ENCODE assay signal across 8 cellular contexts in the genomic region with DNA sequence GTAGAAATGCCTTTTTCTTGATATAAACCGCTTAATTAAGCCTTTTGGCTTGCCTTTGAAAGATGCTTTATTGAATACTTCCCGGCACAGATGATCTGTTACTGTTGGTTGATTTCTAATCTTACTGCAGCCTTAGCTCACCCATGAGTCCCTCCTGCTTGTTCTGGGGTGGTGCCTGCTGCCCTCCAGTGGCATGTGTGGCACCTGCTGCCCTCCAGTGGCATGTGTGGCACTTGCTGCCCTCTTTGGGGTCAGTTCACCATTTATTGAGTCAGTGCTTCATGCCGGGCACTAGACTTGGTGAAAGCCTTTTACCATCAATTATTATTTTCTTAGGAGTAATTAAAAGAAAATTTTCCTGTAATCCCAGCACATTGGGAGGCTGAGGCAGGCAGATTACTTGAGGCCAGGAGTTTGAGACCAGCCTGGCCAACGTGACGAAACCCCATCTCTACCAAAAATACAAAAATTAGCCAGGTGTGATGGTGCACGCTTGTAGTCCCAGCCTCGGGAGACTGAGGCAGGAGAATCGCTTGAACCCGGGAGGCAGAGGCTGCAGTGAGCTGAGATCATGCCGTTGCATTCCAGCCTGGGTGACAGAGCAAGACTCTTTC. TPM values are rescaled to one million over a fixed set of nuclear protein-coding genes. Genes with fewer than 3 reads are reported as not detected.
DNase-seq lines count a peak whose midpoint lies in the region; ATAC-seq, FAIRE-seq and TF ChIP-seq lines count a peak whose summit lies in the region.

No MANE protein-coding gene starts in this region.

- in situ Hi-C loops in T47D (cut with HindIII; ENCODE audit: low pct_unique_long_range_greater_than_20kb, low sequenced_read_pairs): no loop called here

- peak overlapping the region; percentile 97 for H3K4me2 ChIP-seq in keratinocyte (ENCODE audit: control insufficient read depth, extremely low read depth, insufficient read depth, low read depth, low read length)

- H3K79me2 ChIP-seq in keratinocyte (ENCODE audit: control insufficient read depth, insufficient read depth, low read length): peaks cover 2% of the 10 kb centered on the region

- no peaks in the 10 kb centered on the region for H4K20me1 ChIP-seq in keratinocyte (ENCODE audit: control insufficient read depth, extremely low read depth, insufficient read depth, low read length)

- no peaks in the 10 kb centered on the region for H3K27me3 ChIP-seq in WERI-Rb-1 (ENCODE audit: insufficient read depth, low read depth, severe bottlenecking)
- H3K27me3 ChIP-seq in keratinocyte (ENCODE audit: control insufficient read depth, extremely low read depth, insufficient read depth, low read length): no peaks in the 10 kb centered on the region

- no peaks in the 10 kb centered on the region for H3K9me3 ChIP-seq in WERI-Rb-1 (ENCODE audit: severe bottlenecking)
- no peaks in the 10 kb centered on the region for H3K9me3 ChIP-seq in keratinocyte (ENCODE audit: control insufficient read depth, low read depth, low read length)

- dilution Hi-C loops in keratinocyte (cut with MboI; ENCODE audit: extremely low pct_ligation_motif_present, low sequenced_read_pairs): no loop called here

- H2AFZ ChIP-seq in keratinocyte (ENCODE audit: control insufficient read depth, low read length): no peak overlapping the region

- DNase-seq in NCI-H2081 (lab: John Stamatoyannopoulos, UW): peak; percentile 15 to 37
- DNase-seq in NCI-H2081 treated with DMSO at 0.1 percent for 48 hours (lab: John Stamatoyannopoulos, UW): no peak
- peak; percentile 12 for DNase-seq in NCI-H2029 treated with DMSO at 0.1 percent for 48 hours (lab: John Stamatoyannopoulos, UW)
- DNase-seq in WERI-Rb-1: peak; percentile 94
- DNase-seq in T47D (ENCODE audit: low read depth in 1 of 2, low spot score in 1 of 2): peak; percentile 66 to 78
- no peak for DNase-seq in keratinocyte (ENCODE audit: low read depth, low spot score)
- peak; percentile 61 to 69 for DNase-seq in stimulated activated CD4-positive, alpha-beta T cell treated with anti-CD3 and anti-CD28 coated beads, Interleukin-1b, Interleukin-23, amount 100 ng/mL, for 4 hours (ENCODE audit: low read depth in 2 of 2)

- H3K36me3 ChIP-seq in WERI-Rb-1: peaks cover 14% of the 10 kb centered on the region
- peaks cover 3 to 12% of the 10 kb centered on the region in 2 experiments for H3K36me3 ChIP-seq in keratinocyte (ENCODE audit: control insufficient read depth in 2 of 2, extremely low read depth in 1 of 2, insufficient read depth in 2 of 2, low read length in 2 of 2)

- TF ChIP-seq CTCF in WERI-Rb-1 (IDR thresholded peaks at IDR 0.05; ENCODE audit: low read depth, low read length) (peak; percentile 96), keratinocyte (optimal IDR thresholded peaks at IDR 0.05 in 1 of 3, IDR thresholded peaks at IDR 0.05 in 1 of 3, conservative IDR thresholded peaks at IDR 0.05 in 1 of 3; ENCODE audit: extremely low read depth in 1 of 3, insufficient read depth in 2 of 3, low read length in 3 of 3) (peak; percentile 90 to 99 (median 95))

- no peaks in the 10 kb centered on the region for H3K9me1 ChIP-seq in keratinocyte (ENCODE audit: control insufficient read depth, extremely low read depth, insufficient read depth, low read length)

- no peak for FAIRE-seq in keratinocyte (lab: Jason Lieb, UNC)

- H3K27ac ChIP-seq in WERI-Rb-1 (peak overlapping the region; percentile 99), keratinocyte (ENCODE audit: control insufficient read depth, insufficient read depth, low read length) (peak overlapping the region; percentile 69)

- no peak for ATAC-seq in GM21786 (IDR thresholded peaks at IDR 0.05; ENCODE audit: unreplicated experiment)

- no peak overlapping the region for H3K9ac ChIP-seq in keratinocyte (ENCODE audit: control insufficient read depth, extremely low read depth, insufficient read depth, low read length)

- H3K4me1 ChIP-seq in keratinocyte (ENCODE audit: control insufficient read depth, extremely low read depth, insufficient read depth, low read length): peaks cover 32% of the 10 kb centered on the region

- H3K4me3 ChIP-seq in WERI-Rb-1 (ENCODE audit: low read depth, low read length): no peak overlapping the region
- H3K4me3 ChIP-seq in keratinocyte (ENCODE audit: control insufficient read depth in 2 of 3, extremely low read depth in 1 of 3, insufficient read depth in 2 of 3, low read depth in 1 of 3, low read length in 3 of 3): no peak overlapping the region

RNA-seq across cellular contexts. Expression of gene ADARB1, which starts 54.3 kb away (rescaled TPM):
- polyA plus RNA-seq in keratinocyte: 10.9 to 13.5 TPM (median 13.0 TPM) in 3 replicates
- 7.1 TPM for polyA plus RNA-seq in keratinocyte (2011; ENCODE audit: low read depth)
- 9.4 and 10.5 TPM in 2 replicates for polyA plus RNA-seq in keratinocyte (2011; cell fraction: cytosol; rRNA removed)
- polyA plus RNA-seq in keratinocyte (2011; cell fraction: nucleus; rRNA removed): 27.9 and 35.6 TPM in 2 replicates
- polyA plus RNA-seq in keratinocyte (2012; ENCODE audit: low replicate concordance): 7.8 and 19.4 TPM in 2 replicates
- polyA minus RNA-seq in keratinocyte: 15.5 to 39.2 TPM (median 19.8 TPM) in 3 replicates
- 10.0 TPM for polyA minus RNA-seq in keratinocyte (2011; cell fraction: cytosol; rRNA and poly(A)+ RNA removed)
- polyA minus RNA-seq in keratinocyte (2011; cell fraction: nucleus; rRNA and poly(A)+ RNA removed): 13.6 and 31.1 TPM in 2 replicates

Comparison
In these comparisons a context has a peak if more than half of its experiments do, and no peak if none do; other contexts are left out.
1. DNase-seq: peak in NCI-H2081 (2 of 2), NCI-H2029 treated with DMSO at 0.1 percent for 48 hours (single experiment), WERI-Rb-1 (single experiment), T47D (2 of 2) and stimulated activated CD4-positive, alpha-beta T cell treated with anti-CD3 and anti-CD28 coated beads, Interleukin-1b, Interleukin-23, amount 100 ng/mL, for 4 hours (2 of 2); none in NCI-H2081 treated with DMSO at 0.1 percent for 48 hours (single experiment) and keratinocyte (single experiment).